Comparison of ENCODE assay signal across 8 cellular contexts in genomic region chr3:186772886-186773417, GRCh38.
DNase-seq lines count a peak whose midpoint lies in the region; ATAC-seq lines count a peak whose summit lies in the region.

No MANE protein-coding gene starts in this region.

- ATAC-seq in HG02981 (IDR thresholded peaks at IDR 0.05; ENCODE audit: unreplicated experiment), result peak; percentile 94

- peak; percentile 39 for DNase-seq in DMS 273 (lab: John Stamatoyannopoulos, UW; ENCODE audit: unreplicated experiment)
- no peak for DNase-seq in DMS 273 treated with DMSO at 0.1 percent for 48 hours (lab: John Stamatoyannopoulos, UW)
- DNase-seq in T follicular helper cell (ENCODE audit: low read depth), result peak; percentile 30
- DNase-seq in astrocyte of the hippocampus (ENCODE audit: low read depth, low spot score), result peak; percentile 34
- peak; percentile 63 for DNase-seq in kidney tubule cell (ENCODE audit: low spot score)
- DNase-seq in stimulated activated CD4-positive, alpha-beta T cell treated with anti-CD3 and anti-CD28 coated beads, Interleukin-1b, Interleukin-23, amount 100 ng/mL, for 4 hours (ENCODE audit: low read depth in 2 of 2), result peak; percentile 45 to 51
- no peak for DNase-seq in RKO (ENCODE audit: low spot score)

Comparison
In these comparisons a context has a peak if more than half of its experiments do, and no peak if none do; other contexts are left out.
1. DNase-seq: peak in DMS 273 (single experiment), T follicular helper cell (single experiment), astrocyte of the hippocampus (single experiment), kidney tubule cell (single experiment) and stimulated activated CD4-positive, alpha-beta T cell treated with anti-CD3 and anti-CD28 coated beads, Interleukin-1b, Interleukin-23, amount 100 ng/mL, for 4 hours (2 of 2); none in DMS 273 treated with DMSO at 0.1 percent for 48 hours (single experiment) and RKO (single experiment).